ENCODE assay signal across 8 cellular contexts in the genomic region with DNA sequence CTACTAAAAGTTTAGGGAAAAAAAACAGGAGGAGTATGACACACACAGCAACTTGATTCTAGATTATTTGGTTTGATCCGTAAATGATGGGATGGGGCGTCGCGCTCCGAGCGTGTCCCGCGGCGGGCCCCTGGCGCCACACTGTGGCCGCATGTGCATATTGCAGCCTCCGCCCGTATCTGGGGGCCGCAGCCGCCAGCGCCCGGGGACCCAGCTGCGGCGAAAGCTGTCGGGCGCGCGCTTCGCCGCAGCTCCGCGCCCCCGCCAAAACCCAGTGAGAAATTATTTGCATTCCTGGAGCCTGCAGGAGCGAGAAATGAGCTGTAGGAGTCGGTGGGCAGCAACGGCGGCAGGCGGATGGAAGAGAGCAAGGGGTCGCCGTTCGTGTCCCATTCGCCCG.
A peak's percentile ranks its signal among the peaks of the same experiment; 100 is the strongest.
DNase-seq lines count a peak whose midpoint lies in the region; ATAC-seq and TF ChIP-seq lines count a peak whose summit lies in the region.
"Not testable (repeated sequence)": the region's sequence is repeated elsewhere in the genome, so short reads cannot be mapped to it uniquely, and the experiment has no call there.

No MANE protein-coding gene starts in this region.

- H3K4me1 Mint-ChIP-seq in chondrocyte (ENCODE audit: low read depth): not testable (repeated sequence)

- ATAC-seq in GM19438 (IDR thresholded peaks at IDR 0.05; ENCODE audit: low read depth, unreplicated experiment): peak; percentile 86
- peak; percentile 88 for ATAC-seq in HG02885 (IDR thresholded peaks at IDR 0.05; ENCODE audit: poor library complexity, unreplicated experiment)
- peak; percentile 93 for ATAC-seq in lower lobe of right lung

- H3K4me3 ChIP-seq in BE2C (ENCODE audit: low read depth, low read length) (peak overlapping the region; percentile 41), MG63 (peak overlapping the region; percentile 29), lower lobe of right lung (peak overlapping the region; percentile 35)

- not testable (repeated sequence) for H3K27ac Mint-ChIP-seq in chondrocyte (ENCODE audit: unreplicated experiment)

- H3K27me3 Mint-ChIP-seq in chondrocyte (ENCODE audit: low read depth): not testable (repeated sequence)

- not testable (repeated sequence) for H3K9me3 Mint-ChIP-seq in chondrocyte (ENCODE audit: low read depth)

- H3K4me1 ChIP-seq in BE2C, lower lobe of right lung: not testable (repeated sequence)

- intact Hi-C loops in lower lobe of right lung (cut with DNase I): not testable (repeated sequence)

- TF ChIP-seq CTCF in BE2C (IDR thresholded peaks at IDR 0.05; ENCODE audit: low read depth, low read length): not testable (repeated sequence)
- TF ChIP-seq CTCF in chondrocyte (IDR thresholded peaks at IDR 0.05) (peak; percentile 74), lower lobe of right lung (IDR thresholded peaks at IDR 0.05) (peak; percentile 48)

- not testable (repeated sequence) for H3K36me3 ChIP-seq in BE2C, MG63, lower lobe of right lung

- not testable (repeated sequence) for H3K27me3 ChIP-seq in BE2C; MG63; lower lobe of right lung (ENCODE audit: low read depth)

- DNase-seq in BE2C (peak; percentile 43), MG63 (peak; percentile 43), lower lobe of right lung (peak; percentile 51)
- peak; percentile 70 for DNase-seq in activated CD8-positive, alpha-beta memory T cell treated with anti-CD3 and anti-CD28 coated beads, Interleukin-2, amount 50 U/mL, for 48 hours
- DNase-seq in chondrocyte (ENCODE audit: low spot score): not testable (repeated sequence)
- DNase-seq in stimulated activated CD4-positive, alpha-beta T cell treated with anti-CD3 and anti-CD28 coated beads, Interleukin-2, amount 100 ng/mL, for 24 hours: peak; percentile 54 to 55

- H3K36me3 Mint-ChIP-seq in chondrocyte (ENCODE audit: low read depth): not testable (repeated sequence)

- H3K27ac ChIP-seq in lower lobe of right lung: not testable (repeated sequence)

- peak overlapping the region; percentile 56 for H3K4me3 Mint-ChIP-seq in chondrocyte (ENCODE audit: unreplicated experiment)

- not testable (repeated sequence) for H3K9me3 ChIP-seq in BE2C, MG63, lower lobe of right lung
